Comparison of ENCODE assay signal across 18 cellular contexts in the genomic region with DNA sequence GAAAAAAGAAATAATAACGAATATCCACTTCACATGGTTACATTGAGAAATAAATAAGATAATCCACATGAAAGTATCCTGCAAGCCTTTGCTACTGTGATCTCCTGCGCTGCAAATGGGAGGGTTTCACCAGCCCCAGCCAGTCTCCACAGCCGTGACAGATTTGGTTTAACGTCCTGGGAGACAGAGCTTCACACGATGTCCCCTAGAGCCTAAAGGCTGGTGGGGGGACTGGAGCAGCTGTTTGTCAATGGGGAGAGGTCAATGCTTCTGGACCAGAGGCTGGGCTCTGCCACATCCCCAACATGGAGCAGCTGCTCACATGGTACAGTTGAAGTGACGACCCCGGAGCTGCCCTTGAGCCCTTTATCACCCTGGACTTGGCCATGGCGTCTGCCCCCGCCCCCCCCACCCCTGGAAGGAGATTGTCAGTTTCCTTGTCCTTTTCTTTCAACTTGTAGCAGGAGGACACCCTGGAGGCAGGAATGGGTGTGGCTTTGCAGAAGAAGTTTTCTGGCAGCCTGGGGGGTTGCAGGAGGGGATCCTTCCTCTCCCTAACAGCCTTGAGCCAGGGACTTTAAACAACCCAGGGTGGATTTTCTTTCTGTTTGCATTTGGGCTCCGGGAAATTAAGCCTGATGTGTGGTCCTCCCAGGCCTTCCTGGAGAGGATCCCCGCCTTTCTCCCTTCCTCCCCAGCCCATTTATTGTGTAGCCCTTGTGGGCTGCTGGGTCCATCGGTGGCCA. TPM values are rescaled to one million over a fixed set of nuclear protein-coding genes. Genes with fewer than 3 reads are reported as not detected.
A peak's percentile ranks its signal among the peaks of the same experiment; 100 is the strongest.
DNase-seq lines count a peak whose midpoint lies in the region; ATAC-seq and TF ChIP-seq lines count a peak whose summit lies in the region.
"Had no signal": no experiment of that assay in that cellular context is flagged by ENCODE, and none has a peak within 500 bp of the region (broad histone marks: within the 10 kb centered on the region; RNA-seq: fewer than 3 reads in every experiment).

No MANE protein-coding gene starts in this region.

- intact Hi-C loops in vagina (cut with DNase I): no loop called here

- H3K4me1 Mint-ChIP-seq in activated CD8-positive, alpha-beta memory T cell treated with anti-CD3 and anti-CD28 coated beads, Interleukin-2, amount 10 ng/mL, durations not matched to agents 7 days and 5 days: peaks cover 16% of the 10 kb centered on the region

- TF ChIP-seq POLR2A in vagina (IDR thresholded peaks at IDR 0.05): no peak

- no peak overlapping the region for H3K4me3 ChIP-seq in coronary artery
- peak overlapping the region; percentile 5 for H3K4me3 ChIP-seq in iPS-15b (ENCODE audit: low read depth, low read length)
- H3K4me3 ChIP-seq in vagina: no peak overlapping the region
- H3K4me3 ChIP-seq: BLaER1 treated with 17β-estradiol and CSF1 and Interleukin-3, amounts not matched to agents 10 nM and 100 nM had no signal

- H3K36me3 ChIP-seq in iPS-15b (ENCODE audit: control insufficient read depth, insufficient read depth, low read length) (no peaks in the 10 kb centered on the region), vagina (no peaks in the 10 kb centered on the region)
- H3K36me3 ChIP-seq: BLaER1 treated with 17β-estradiol and CSF1 and Interleukin-3, amounts not matched to agents 10 nM and 100 nM; upper lobe of left lung had no signal

- no peaks in the 10 kb centered on the region for H3K36me3 Mint-ChIP-seq in activated CD8-positive, alpha-beta memory T cell treated with anti-CD3 and anti-CD28 coated beads, Interleukin-2, amount 10 ng/mL, durations not matched to agents 7 days and 5 days
- H3K36me3 Mint-ChIP-seq: activated naive CD4-positive, alpha-beta T cell treated with anti-CD3 and anti-CD28 coated beads, Interleukin-2, amount 50 U/mL, for 72 hours; IgD-negative memory B cell had no signal

- H3K27ac Mint-ChIP-seq in activated CD8-positive, alpha-beta memory T cell treated with anti-CD3 and anti-CD28 coated beads, Interleukin-2, amount 10 ng/mL, durations not matched to agents 7 days and 5 days: no peak overlapping the region
- H3K27ac Mint-ChIP-seq: activated naive CD4-positive, alpha-beta T cell treated with anti-CD3 and anti-CD28 coated beads, Interleukin-2, amount 50 U/mL, for 72 hours; IgD-negative memory B cell; stimulated activated naive CD8-positive, alpha-beta T cell treated with anti-CD3 and anti-CD28 coated beads, Interleukin-15, Interleukin-2, amounts not matched to agents 100 ng/mL and 50 ng/mL, for 24 hours had no signal

- no peak overlapping the region for H3K9ac ChIP-seq in iPS-15b (ENCODE audit: low read depth, low read length)

- no peaks in the 10 kb centered on the region for H3K9me3 Mint-ChIP-seq in activated CD8-positive, alpha-beta memory T cell treated with anti-CD3 and anti-CD28 coated beads, Interleukin-2, amount 10 ng/mL, durations not matched to agents 7 days and 5 days (ENCODE audit: low read depth)
- H3K9me3 Mint-ChIP-seq: activated naive CD4-positive, alpha-beta T cell treated with anti-CD3 and anti-CD28 coated beads, Interleukin-2, amount 50 U/mL, for 72 hours; IgD-negative memory B cell; stimulated activated naive CD8-positive, alpha-beta T cell treated with anti-CD3 and anti-CD28 coated beads, Interleukin-15, Interleukin-2, amounts not matched to agents 100 ng/mL and 50 ng/mL, for 24 hours had no signal

- CTCF ChIA-PET in activated CD8-positive, alpha-beta memory T cell treated with anti-CD3 and anti-CD28 coated beads, Interleukin-2, amount 10 ng/mL, durations not matched to agents 7 days and 5 days (lab: Charles Lee): no interaction called here

- peaks cover 88% of the 10 kb centered on the region for H3K27me3 Mint-ChIP-seq in activated CD8-positive, alpha-beta memory T cell treated with anti-CD3 and anti-CD28 coated beads, Interleukin-2, amount 10 ng/mL, durations not matched to agents 7 days and 5 days

- peaks cover 98% of the 10 kb centered on the region for H3K27me3 ChIP-seq in iPS-15b (ENCODE audit: control insufficient read depth, insufficient read depth, low read length)
- no peaks in the 10 kb centered on the region for H3K27me3 ChIP-seq in vagina

- no peak for ATAC-seq in activated CD8-positive, alpha-beta memory T cell treated with anti-CD3 and anti-CD28 coated beads, Interleukin-2, amount 10 ng/mL, durations not matched to agents 7 days and 5 days
- no peak for ATAC-seq in HG02588 (IDR thresholded peaks at IDR 0.05; ENCODE audit: unreplicated experiment)
- ATAC-seq in HG02884 (IDR thresholded peaks at IDR 0.05; ENCODE audit: unreplicated experiment): no peak
- ATAC-seq in GM21786 (IDR thresholded peaks at IDR 0.05; ENCODE audit: unreplicated experiment): no peak

- H3K4me1 ChIP-seq in iPS-15b (ENCODE audit: control insufficient read depth, insufficient read depth, low read length): peaks cover 23% of the 10 kb centered on the region
- peaks cover 19% of the 10 kb centered on the region for H3K4me1 ChIP-seq in vagina

- DNase-seq in activated CD8-positive, alpha-beta memory T cell treated with anti-CD3 and anti-CD28 coated beads, Interleukin-2, amount 10 ng/mL, durations not matched to agents 7 days and 5 days: peak; percentile 37
- DNase-seq in activated CD8-positive, alpha-beta memory T cell treated with anti-CD3 and anti-CD28 coated beads, Interleukin-2, amount 50 U/mL, for 4 hours: no peak
- DNase-seq in coronary artery (ENCODE audit: low spot score) (peak; percentile 36), vagina (ENCODE audit: extremely low spot score in 2 of 2) (peak; percentile 61 to 78)
- DNase-seq: activated CD4-positive, alpha-beta T cell treated with anti-CD3 and anti-CD28 coated beads, Interleukin-2, amount 50 U/mL, for 4 hours; activated T-cell treated with anti-CD3 and anti-CD28 coated beads, Interleukin-2, amount 50 U/mL, for 1 hour; NCI-H345; stimulated activated CD4-positive, alpha-beta T cell treated with anti-CD3 and anti-CD28 coated beads, Interleukin-2, amount 100 ng/mL, for 48 hours; upper lobe of left lung had no signal

- H3K4me3 Mint-ChIP-seq in activated CD8-positive, alpha-beta memory T cell treated with anti-CD3 and anti-CD28 coated beads, Interleukin-2, amount 10 ng/mL, durations not matched to agents 7 days and 5 days: no peak overlapping the region
- H3K4me3 Mint-ChIP-seq: stimulated activated naive CD8-positive, alpha-beta T cell treated with anti-CD3 and anti-CD28 coated beads, Interleukin-15, Interleukin-2, amounts not matched to agents 100 ng/mL and 50 ng/mL, for 24 hours had no signal

- TF ChIP-seq CTCF in coronary artery (IDR thresholded peaks at IDR 0.05) (no peak), vagina (IDR thresholded peaks at IDR 0.05) (no peak)

- H3K9me3 ChIP-seq in iPS-15b (ENCODE audit: control insufficient read depth, insufficient read depth, low read length) (no peaks in the 10 kb centered on the region), vagina (no peaks in the 10 kb centered on the region)
- H3K9me3 ChIP-seq: BLaER1 treated with 17β-estradiol and CSF1 and Interleukin-3, amounts not matched to agents 10 nM and 100 nM; upper lobe of left lung had no signal

- H3K27ac ChIP-seq in coronary artery: no peak overlapping the region
- no peak overlapping the region for H3K27ac ChIP-seq in vagina
- H3K27ac ChIP-seq: BLaER1 treated with 17β-estradiol and CSF1 and Interleukin-3, amounts not matched to agents 10 nM and 100 nM; VCaP had no signal

RNA-seq across cellular contexts. Expression of gene MXI1, which starts 37.1 kb away (rescaled TPM):
- total RNA-seq in activated CD8-positive, alpha-beta memory T cell treated with anti-CD3 and anti-CD28 coated beads, Interleukin-2, amount 10 ng/mL, durations not matched to agents 7 days and 5 days: 10 to 100 TPM; 13.6 to 29.1 TPM
- 49.8 TPM for total RNA-seq in vagina
